1 cellular context compared by ENCODE assay signal in the genomic region with DNA sequence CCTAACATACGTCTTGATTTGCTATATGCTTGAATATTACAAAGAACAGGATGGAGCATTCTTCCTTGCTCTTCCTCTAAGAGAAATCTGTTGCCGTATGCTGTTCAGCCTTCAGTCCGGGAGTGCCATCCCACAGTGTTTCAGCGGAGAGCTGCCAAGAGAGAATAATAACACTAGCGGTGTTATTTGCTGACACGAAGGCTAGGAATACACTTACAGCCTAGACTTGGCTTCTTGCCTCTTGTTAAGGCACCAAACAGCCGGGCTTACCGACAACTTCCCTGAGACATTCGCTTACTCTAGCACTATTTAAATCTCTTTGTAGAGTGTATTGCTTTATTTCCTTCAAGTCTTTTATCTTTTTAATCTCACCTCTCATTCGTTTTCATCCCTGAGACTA.
TF ChIP-seq lines count a peak whose summit lies in the region.

No MANE protein-coding gene starts in this region.

TF ChIP-seq in HepG2, 621 proteins besides CTCF, POLR2A, EP300 and RAD21:
- no peak for TF ChIP-seq ISL2 (CRISPR knock-in tag; IDR thresholded peaks at IDR 0.05)
- no peak for TF ChIP-seq ZNF180 (CRISPR knock-in tag; IDR thresholded peaks at IDR 0.05; ENCODE audit: borderline replicate concordance, low read depth)
- TF ChIP-seq ZNF589 (CRISPR knock-in tag; conservative IDR thresholded peaks at IDR 0.05) = no peak
- TF ChIP-seq, protein P1, sequence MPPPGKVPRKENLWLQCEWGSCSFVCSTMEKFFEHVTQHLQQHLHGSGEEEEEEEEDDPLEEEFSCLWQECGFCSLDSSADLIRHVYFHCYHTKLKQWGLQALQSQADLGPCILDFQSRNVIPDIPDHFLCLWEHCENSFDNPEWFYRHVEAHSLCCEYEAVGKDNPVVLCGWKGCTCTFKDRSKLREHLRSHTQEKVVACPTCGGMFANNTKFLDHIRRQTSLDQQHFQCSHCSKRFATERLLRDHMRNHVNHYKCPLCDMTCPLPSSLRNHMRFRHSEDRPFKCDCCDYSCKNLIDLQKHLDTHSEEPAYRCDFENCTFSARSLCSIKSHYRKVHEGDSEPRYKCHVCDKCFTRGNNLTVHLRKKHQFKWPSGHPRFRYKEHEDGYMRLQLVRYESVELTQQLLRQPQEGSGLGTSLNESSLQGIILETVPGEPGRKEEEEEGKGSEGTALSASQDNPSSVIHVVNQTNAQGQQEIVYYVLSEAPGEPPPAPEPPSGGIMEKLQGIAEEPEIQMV (CRISPR knock-in tag; IDR thresholded peaks at IDR 0.05; ENCODE audit: low read depth) = no peak
- TF ChIP-seq, protein P2, sequence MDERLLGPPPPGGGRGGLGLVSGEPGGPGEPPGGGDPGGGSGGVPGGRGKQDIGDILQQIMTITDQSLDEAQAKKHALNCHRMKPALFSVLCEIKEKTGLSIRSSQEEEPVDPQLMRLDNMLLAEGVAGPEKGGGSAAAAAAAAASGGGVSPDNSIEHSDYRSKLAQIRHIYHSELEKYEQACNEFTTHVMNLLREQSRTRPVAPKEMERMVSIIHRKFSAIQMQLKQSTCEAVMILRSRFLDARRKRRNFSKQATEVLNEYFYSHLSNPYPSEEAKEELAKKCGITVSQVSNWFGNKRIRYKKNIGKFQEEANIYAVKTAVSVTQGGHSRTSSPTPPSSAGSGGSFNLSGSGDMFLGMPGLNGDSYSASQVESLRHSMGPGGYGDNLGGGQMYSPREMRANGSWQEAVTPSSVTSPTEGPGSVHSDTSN (CRISPR knock-in tag; IDR thresholded peaks at IDR 0.05) = no peak
- TF ChIP-seq, protein P3, sequence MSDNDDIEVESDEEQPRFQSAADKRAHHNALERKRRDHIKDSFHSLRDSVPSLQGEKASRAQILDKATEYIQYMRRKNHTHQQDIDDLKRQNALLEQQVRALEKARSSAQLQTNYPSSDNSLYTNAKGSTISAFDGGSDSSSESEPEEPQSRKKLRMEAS (IDR thresholded peaks at IDR 0.05) = no peak
- no peak for TF ChIP-seq NKX3-1 (CRISPR knock-in tag; IDR thresholded peaks at IDR 0.05)
- TF ChIP-seq ZNF143 (CRISPR knock-in tag; IDR thresholded peaks at IDR 0.05) = no peak
- TF ChIP-seq, protein P4, sequence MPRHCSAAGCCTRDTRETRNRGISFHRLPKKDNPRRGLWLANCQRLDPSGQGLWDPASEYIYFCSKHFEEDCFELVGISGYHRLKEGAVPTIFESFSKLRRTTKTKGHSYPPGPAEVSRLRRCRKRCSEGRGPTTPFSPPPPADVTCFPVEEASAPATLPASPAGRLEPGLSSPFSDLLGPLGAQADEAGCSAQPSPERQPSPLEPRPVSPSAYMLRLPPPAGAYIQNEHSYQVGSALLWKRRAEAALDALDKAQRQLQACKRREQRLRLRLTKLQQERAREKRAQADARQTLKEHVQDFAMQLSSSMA (CRISPR knock-in tag; IDR thresholded peaks at IDR 0.05) = no peak
- TF ChIP-seq SIN3B (IDR thresholded peaks at IDR 0.05; ENCODE audit: low read length) = no peak
- TF ChIP-seq ATM (IDR thresholded peaks at IDR 0.05; ENCODE audit: borderline replicate concordance) = no peak
- no peak for TF ChIP-seq XBP1 (CRISPR knock-in tag; IDR thresholded peaks at IDR 0.05)
- no peak for TF ChIP-seq ZNF772 (CRISPR knock-in tag; IDR thresholded peaks at IDR 0.05)
- TF ChIP-seq PHF20 (CRISPR knock-in tag; IDR thresholded peaks at IDR 0.05) = no peak
- TF ChIP-seq, protein P5, sequence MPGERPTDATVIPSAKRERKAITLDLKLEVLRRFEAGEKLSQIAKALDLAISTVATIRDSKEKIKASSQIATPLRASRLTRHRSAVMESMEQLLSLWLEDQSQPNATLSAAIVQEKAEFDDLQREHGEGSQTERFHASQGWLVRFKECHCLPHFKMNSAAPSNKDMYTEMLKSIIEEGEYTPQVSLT (CRISPR knock-in tag; IDR thresholded peaks at IDR 0.05; ENCODE audit: borderline replicate concordance, low read depth) = no peak
- TF ChIP-seq KDM6A (CRISPR knock-in tag; IDR thresholded peaks at IDR 0.05; ENCODE audit: low read depth) = no peak
- TF ChIP-seq ZNF546 (CRISPR knock-in tag; conservative IDR thresholded peaks at IDR 0.05) = no peak
- TF ChIP-seq HNF4G (IDR thresholded peaks at IDR 0.05; ENCODE audit: borderline replicate concordance, low read depth, low read length) = no peak
- no peak for TF ChIP-seq HNF4G (CRISPR knock-in tag; IDR thresholded peaks at IDR 0.05; ENCODE audit: borderline replicate concordance, low read depth)
